ENCODE assay signal across 1 cellular context in the genomic region with DNA sequence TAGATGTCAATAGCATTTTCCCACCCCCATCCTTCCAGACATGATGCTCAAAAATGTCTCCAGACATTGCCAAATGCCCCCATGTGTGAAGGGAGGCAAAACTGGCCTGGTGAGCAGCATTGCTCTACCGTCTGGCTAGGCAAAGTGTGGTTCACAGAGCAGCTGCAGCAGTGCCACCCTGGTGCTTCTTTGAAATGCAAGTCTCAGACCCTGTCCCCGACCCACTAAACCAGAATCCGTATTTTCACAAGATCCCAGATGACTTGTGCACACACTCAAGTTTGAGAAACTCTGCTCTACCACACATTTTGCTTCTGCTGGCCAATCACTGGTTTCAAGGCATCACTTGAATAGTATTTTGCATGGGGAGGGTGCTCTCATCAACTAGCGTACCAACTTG.
TF ChIP-seq lines count a peak whose summit lies in the region.

No MANE protein-coding gene starts in this region.

TF ChIP-seq in GM23338, 12 proteins besides CTCF, POLR2A, EP300 and RAD21 (continued from another document):
- TF ChIP-seq, protein P1, sequence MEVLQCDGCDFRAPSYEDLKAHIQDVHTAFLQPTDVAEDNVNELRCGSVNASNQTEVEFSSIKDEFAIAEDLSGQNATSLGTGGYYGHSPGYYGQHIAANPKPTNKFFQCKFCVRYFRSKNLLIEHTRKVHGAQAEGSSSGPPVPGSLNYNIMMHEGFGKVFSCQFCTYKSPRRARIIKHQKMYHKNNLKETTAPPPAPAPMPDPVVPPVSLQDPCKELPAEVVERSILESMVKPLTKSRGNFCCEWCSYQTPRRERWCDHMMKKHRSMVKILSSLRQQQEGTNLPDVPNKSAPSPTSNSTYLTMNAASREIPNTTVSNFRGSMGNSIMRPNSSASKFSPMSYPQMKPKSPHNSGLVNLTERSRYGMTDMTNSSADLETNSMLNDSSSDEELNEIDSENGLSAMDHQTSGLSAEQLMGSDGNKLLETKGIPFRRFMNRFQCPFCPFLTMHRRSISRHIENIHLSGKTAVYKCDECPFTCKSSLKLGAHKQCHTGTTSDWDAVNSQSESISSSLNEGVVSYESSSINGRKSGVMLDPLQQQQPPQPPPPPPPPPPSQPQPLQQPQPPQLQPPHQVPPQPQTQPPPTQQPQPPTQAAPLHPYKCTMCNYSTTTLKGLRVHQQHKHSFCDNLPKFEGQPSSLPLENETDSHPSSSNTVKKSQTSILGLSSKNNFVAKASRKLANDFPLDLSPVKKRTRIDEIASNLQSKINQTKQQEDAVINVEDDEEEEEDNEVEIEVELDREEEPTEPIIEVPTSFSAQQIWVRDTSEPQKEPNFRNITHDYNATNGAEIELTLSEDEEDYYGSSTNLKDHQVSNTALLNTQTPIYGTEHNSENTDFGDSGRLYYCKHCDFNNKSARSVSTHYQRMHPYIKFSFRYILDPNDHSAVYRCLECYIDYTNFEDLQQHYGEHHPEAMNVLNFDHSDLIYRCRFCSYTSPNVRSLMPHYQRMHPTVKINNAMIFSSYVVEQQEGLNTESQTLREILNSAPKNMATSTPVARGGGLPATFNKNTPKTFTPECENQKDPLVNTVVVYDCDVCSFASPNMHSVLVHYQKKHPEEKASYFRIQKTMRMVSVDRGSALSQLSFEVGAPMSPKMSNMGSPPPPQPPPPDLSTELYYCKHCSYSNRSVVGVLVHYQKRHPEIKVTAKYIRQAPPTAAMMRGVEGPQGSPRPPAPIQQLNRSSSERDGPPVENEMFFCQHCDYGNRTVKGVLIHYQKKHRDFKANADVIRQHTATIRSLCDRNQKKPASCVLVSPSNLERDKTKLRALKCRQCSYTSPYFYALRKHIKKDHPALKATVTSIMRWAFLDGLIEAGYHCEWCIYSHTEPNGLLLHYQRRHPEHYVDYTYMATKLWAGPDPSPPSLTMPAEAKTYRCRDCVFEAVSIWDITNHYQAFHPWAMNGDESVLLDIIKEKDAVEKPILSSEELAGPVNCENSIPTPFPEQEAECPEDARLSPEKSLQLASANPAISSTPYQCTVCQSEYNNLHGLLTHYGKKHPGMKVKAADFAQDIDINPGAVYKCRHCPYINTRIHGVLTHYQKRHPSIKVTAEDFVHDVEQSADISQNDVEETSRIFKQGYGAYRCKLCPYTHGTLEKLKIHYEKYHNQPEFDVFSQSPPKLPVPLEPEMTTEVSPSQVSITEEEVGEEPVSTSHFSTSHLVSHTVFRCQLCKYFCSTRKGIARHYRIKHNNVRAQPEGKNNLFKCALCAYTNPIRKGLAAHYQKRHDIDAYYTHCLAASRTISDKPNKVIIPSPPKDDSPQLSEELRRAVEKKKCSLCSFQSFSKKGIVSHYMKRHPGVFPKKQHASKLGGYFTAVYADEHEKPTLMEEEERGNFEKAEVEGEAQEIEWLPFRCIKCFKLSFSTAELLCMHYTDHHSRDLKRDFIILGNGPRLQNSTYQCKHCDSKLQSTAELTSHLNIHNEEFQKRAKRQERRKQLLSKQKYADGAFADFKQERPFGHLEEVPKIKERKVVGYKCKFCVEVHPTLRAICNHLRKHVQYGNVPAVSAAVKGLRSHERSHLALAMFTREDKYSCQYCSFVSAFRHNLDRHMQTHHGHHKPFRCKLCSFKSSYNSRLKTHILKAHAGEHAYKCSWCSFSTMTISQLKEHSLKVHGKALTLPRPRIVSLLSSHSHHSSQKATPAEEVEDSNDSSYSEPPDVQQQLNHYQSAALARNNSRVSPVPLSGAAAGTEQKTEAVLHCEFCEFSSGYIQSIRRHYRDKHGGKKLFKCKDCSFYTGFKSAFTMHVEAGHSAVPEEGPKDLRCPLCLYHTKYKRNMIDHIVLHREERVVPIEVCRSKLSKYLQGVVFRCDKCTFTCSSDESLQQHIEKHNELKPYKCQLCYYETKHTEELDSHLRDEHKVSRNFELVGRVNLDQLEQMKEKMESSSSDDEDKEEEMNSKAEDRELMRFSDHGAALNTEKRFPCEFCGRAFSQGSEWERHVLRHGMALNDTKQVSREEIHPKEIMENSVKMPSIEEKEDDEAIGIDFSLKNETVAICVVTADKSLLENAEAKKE (CRISPR knock-in tag; IDR thresholded peaks at IDR 0.05), result no peak
- TF ChIP-seq NANOG (IDR thresholded peaks at IDR 0.05; ENCODE audit: borderline replicate concordance), result no peak
